29 cellular contexts compared by ENCODE assay signal in genomic region chr10:51521605-51522004, GRCh38.
"Had no signal": no experiment of that assay in that cellular context is flagged by ENCODE, and none has a peak within 500 bp of the region (broad histone marks: within the 10 kb centered on the region; RNA-seq: fewer than 3 reads in every experiment).

No MANE protein-coding gene starts in this region.

- H3K4me1 Mint-ChIP-seq: activated CD4-positive, alpha-beta memory T cell treated with anti-CD3 and anti-CD28 coated beads, Interleukin-2, amount 10 ng/mL, durations not matched to agents 7 days and 5 days; activated T-helper 17 cell treated with anti-CD3 and anti-CD28 coated beads, Interleukin-2, amount 50 U/mL, for 72 hours; central memory CD8-positive, alpha-beta T cell had no signal

- H3K9me3 Mint-ChIP-seq: activated CD4-positive, alpha-beta memory T cell treated with anti-CD3 and anti-CD28 coated beads, Interleukin-2, amount 10 ng/mL, durations not matched to agents 7 days and 5 days; activated naive CD4-positive, alpha-beta T cell treated with anti-CD3 and anti-CD28 coated beads for 36 hours; activated T-helper 17 cell treated with anti-CD3 and anti-CD28 coated beads, Interleukin-2, amount 50 U/mL, for 72 hours; brain had no signal

- H3K27ac Mint-ChIP-seq: activated CD4-positive, alpha-beta memory T cell treated with anti-CD3 and anti-CD28 coated beads, Interleukin-2, amount 10 ng/mL, durations not matched to agents 7 days and 5 days; activated naive CD4-positive, alpha-beta T cell treated with anti-CD3 and anti-CD28 coated beads for 36 hours; activated naive CD8-positive, alpha-beta T cell; activated T-helper 17 cell treated with anti-CD3 and anti-CD28 coated beads, Interleukin-2, amount 50 U/mL, for 72 hours; brain had no signal

- H3K4me3 ChIP-seq: Peyer's patch, SJCRH30 had no signal

- H3K9me2 ChIP-seq: SK-N-SH had no signal

- H3K4me3 Mint-ChIP-seq: activated CD4-positive, alpha-beta memory T cell treated with anti-CD3 and anti-CD28 coated beads, Interleukin-2, amount 10 ng/mL, durations not matched to agents 7 days and 5 days; activated naive CD4-positive, alpha-beta T cell treated with anti-CD3 and anti-CD28 coated beads for 36 hours; activated naive CD8-positive, alpha-beta T cell; activated T-helper 17 cell treated with anti-CD3 and anti-CD28 coated beads, Interleukin-2, amount 50 U/mL, for 72 hours; brain; central memory CD8-positive, alpha-beta T cell had no signal

- H3K9me3 ChIP-seq: Peyer's patch, SJCRH30, SK-N-SH had no signal

- FAIRE-seq: astrocyte had no signal

- H3K36me3 ChIP-seq: Peyer's patch, SJCRH30 had no signal

- H3K27me3 Mint-ChIP-seq: activated CD4-positive, alpha-beta memory T cell treated with anti-CD3 and anti-CD28 coated beads, Interleukin-2, amount 10 ng/mL, durations not matched to agents 7 days and 5 days; activated naive CD8-positive, alpha-beta T cell; brain; central memory CD8-positive, alpha-beta T cell had no signal

- H3K4me1 ChIP-seq: Peyer's patch, SJCRH30 had no signal

- H3K9ac ChIP-seq: SK-N-SH had no signal

- DNase-seq: activated CD4-positive, alpha-beta memory T cell treated with anti-CD3 and anti-CD28 coated beads, Interleukin-2, amount 10 ng/mL, durations not matched to agents 7 days and 5 days; activated CD4-positive, alpha-beta T cell treated with anti-CD3 and anti-CD28 coated beads, Interleukin-2, amount 50 U/mL, for 1 hour; activated CD4-positive, CD25-positive, alpha-beta regulatory T cell; activated gamma-delta T cell; activated naive CD4-positive, alpha-beta T cell treated with anti-CD3 and anti-CD28 coated beads for 36 hours; activated T-cell treated with anti-CD3 and anti-CD28 coated beads for 4 hours; activated T-cell treated with anti-CD3 and anti-CD28 coated beads, Interleukin-2, amount 50 U/mL, for 48 hours; amygdala; NCI-H1092; NCI-H1417 treated with DMSO at 0.1 percent for 48 hours; NCI-H1694; NCI-H2029; NCI-H345; NCI-H510A; NCI-H526 treated with DMSO at 0.1 percent for 48 hours; NCI-H82; OCI-M1; Peyer's patch; Right ventricle myocardium superior; SJCRH30; SK-N-SH; T-helper 1 cell had no signal

- H3K36me3 Mint-ChIP-seq: activated naive CD8-positive, alpha-beta T cell; brain had no signal

- H3K27ac ChIP-seq: Peyer's patch, RWPE1, SJCRH30, VCaP had no signal

- ATAC-seq: activated T-helper 17 cell treated with anti-CD3 and anti-CD28 coated beads, Interleukin-2, amount 50 U/mL, for 72 hours had no signal

- H3K27me3 ChIP-seq: Peyer's patch, SJCRH30 had no signal

- H3K4me2 ChIP-seq: SK-N-SH had no signal
